ENCODE assay signal across 22 cellular contexts in the genomic region with DNA sequence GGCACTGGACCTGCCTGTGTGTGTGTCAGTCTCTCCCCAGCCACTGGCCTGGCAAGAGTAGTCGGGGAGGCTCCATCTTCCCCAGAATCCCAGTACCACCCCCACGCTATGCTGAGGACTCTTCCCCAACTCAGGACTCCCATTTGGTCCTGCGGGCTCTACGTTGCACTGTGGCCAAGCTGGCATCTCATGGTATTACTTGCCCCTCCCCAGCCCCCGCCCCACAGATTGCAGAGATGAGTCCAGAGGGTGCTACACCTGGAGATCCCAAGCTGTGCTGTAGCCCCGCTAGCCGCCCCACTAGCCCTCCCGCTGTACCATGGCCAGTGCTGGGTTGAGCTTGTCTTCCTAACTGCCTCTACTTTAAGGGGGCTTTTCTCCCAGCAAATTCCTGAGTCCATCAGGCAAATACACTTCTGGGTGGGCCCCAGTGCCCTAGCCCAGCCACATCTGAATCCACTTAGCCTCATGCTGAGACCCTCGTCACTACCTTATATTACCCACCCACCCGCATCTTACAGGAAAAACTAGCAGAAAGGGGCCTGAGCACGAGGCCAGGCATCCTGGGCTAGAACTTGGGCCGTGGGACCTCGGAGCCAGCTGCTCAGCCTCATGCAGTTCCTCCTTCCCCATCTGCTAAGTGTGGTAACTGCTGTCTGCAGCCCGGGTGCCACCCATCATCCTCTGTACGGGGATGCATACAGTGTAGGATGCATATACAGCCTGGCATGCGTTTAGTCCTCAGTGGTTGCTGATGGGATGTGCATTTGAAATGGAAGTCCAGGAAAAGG.
"Had no signal": no experiment of that assay in that cellular context is flagged by ENCODE, and none has a peak within 500 bp of the region (broad histone marks: within the 10 kb centered on the region; RNA-seq: fewer than 3 reads in every experiment).

No MANE protein-coding gene starts in this region.

- H3K9me3 Mint-ChIP-seq: effector memory CD8-positive, alpha-beta T cell; memory B cell; natural killer cell; stimulated activated naive B cell treated with anti-CD40 and anti-IgM and Interleukin-4, amounts not matched to agents 10 μg/mL and 1 μg/mL and 100 μg/mL, for 72 hours; stimulated activated naive CD8-positive, alpha-beta T cell treated with anti-CD3 and anti-CD28 coated beads, Interleukin-15, Interleukin-2, amounts not matched to agents 100 ng/mL and 50 ng/mL, for 24 hours had no signal

- DNase-seq: cortex of kidney; effector memory CD8-positive, alpha-beta T cell; erythroblast; esophagus squamous epithelium; foreskin melanocyte; hypothalamus; natural killer cell; occipital lobe; ovary; psoas muscle; right cardiac atrium; stimulated activated CD4-positive, alpha-beta T cell treated with anti-CD3 and anti-CD28 coated beads, Interleukin-15, amount 100 ng/mL, for 24 hours; stimulated activated CD4-positive, alpha-beta T cell treated with anti-CD3 and anti-CD28 coated beads, Interleukin-2, amount 100 ng/mL, for 48 hours; stimulated activated naive B cell treated with anti-CD40 and anti-IgM and Interleukin-4, amounts not matched to agents 10 μg/mL and 1 μg/mL and 100 μg/mL, for 72 hours had no signal

- H3K9me3 ChIP-seq: esophagus squamous epithelium, ovary, psoas muscle, thoracic aorta, tibial nerve, vagina had no signal

- H3K27me3 ChIP-seq: esophagus squamous epithelium, ovary, tibial nerve, vagina had no signal

- H3K36me3 Mint-ChIP-seq: memory B cell; natural killer cell; stimulated activated naive B cell treated with anti-CD40 and anti-IgM and Interleukin-4, amounts not matched to agents 10 μg/mL and 1 μg/mL and 100 μg/mL, for 72 hours had no signal

- H3K36me3 ChIP-seq: esophagus squamous epithelium, ovary, thoracic aorta, tibial nerve, vagina had no signal

- ATAC-seq: effector memory CD8-positive, alpha-beta T cell; left lobe of liver; natural killer cell; psoas muscle; right cardiac atrium; stimulated activated naive B cell treated with anti-CD40 and anti-IgM and Interleukin-4, amounts not matched to agents 10 μg/mL and 1 μg/mL and 100 μg/mL, for 72 hours had no signal

- H3K4me1 ChIP-seq: tibial nerve, vagina had no signal

- H3K27ac ChIP-seq: esophagus squamous epithelium, ovary, psoas muscle, skin epidermis, thoracic aorta, tibial nerve, vagina had no signal

- H3K4me3 ChIP-seq: esophagus squamous epithelium, lung, ovary, psoas muscle, skin epidermis, thoracic aorta, tibial nerve, vagina had no signal

- H3K4me1 Mint-ChIP-seq: memory B cell; natural killer cell; stimulated activated naive B cell treated with anti-CD40 and anti-IgM and Interleukin-4, amounts not matched to agents 10 μg/mL and 1 μg/mL and 100 μg/mL, for 72 hours had no signal

- H3K4me3 Mint-ChIP-seq: effector memory CD8-positive, alpha-beta T cell; memory B cell; natural killer cell; stimulated activated naive B cell treated with anti-CD40 and anti-IgM and Interleukin-4, amounts not matched to agents 10 μg/mL and 1 μg/mL and 100 μg/mL, for 72 hours; stimulated activated naive CD8-positive, alpha-beta T cell treated with anti-CD3 and anti-CD28 coated beads, Interleukin-15, Interleukin-2, amounts not matched to agents 100 ng/mL and 50 ng/mL, for 24 hours had no signal

- H3K27ac Mint-ChIP-seq: effector memory CD8-positive, alpha-beta T cell; memory B cell; natural killer cell; stimulated activated naive B cell treated with anti-CD40 and anti-IgM and Interleukin-4, amounts not matched to agents 10 μg/mL and 1 μg/mL and 100 μg/mL, for 72 hours; stimulated activated naive CD8-positive, alpha-beta T cell treated with anti-CD3 and anti-CD28 coated beads, Interleukin-15, Interleukin-2, amounts not matched to agents 100 ng/mL and 50 ng/mL, for 24 hours had no signal

- H3K27me3 Mint-ChIP-seq: stimulated activated naive CD8-positive, alpha-beta T cell treated with anti-CD3 and anti-CD28 coated beads, Interleukin-15, Interleukin-2, amounts not matched to agents 100 ng/mL and 50 ng/mL, for 24 hours had no signal
